Comparison of ENCODE assay signal across 11 cellular contexts in the genomic region with DNA sequence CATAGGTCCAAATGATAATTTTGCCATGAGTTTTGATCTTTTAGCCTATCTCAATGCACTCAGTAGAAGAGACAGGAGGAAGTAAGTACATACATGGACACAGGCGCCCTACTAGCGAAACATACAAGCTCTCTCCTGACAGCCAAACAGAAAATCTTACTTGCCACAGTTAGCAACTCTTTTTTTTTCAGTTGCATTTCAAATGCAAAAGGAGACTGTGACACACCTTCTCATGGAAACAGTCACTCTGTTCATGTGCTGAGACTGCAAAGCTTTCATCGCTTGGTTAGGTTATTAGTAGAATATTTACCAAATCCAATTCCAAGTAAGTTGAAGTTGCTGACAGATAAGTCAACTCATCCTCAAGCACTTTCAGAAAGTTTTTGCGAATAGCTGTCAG.
A peak's percentile ranks its signal among the peaks of the same experiment; 100 is the strongest.
DNase-seq lines count a peak whose midpoint lies in the region; ATAC-seq lines count a peak whose summit lies in the region.
"Had no signal": no experiment of that assay in that cellular context is flagged by ENCODE, and none has a peak within 500 bp of the region (broad histone marks: within the 10 kb centered on the region; RNA-seq: fewer than 3 reads in every experiment).

No MANE protein-coding gene starts in this region.

- DNase-seq in activated naive CD8-positive, alpha-beta T cell treated with anti-CD3 and anti-CD28 coated beads, Interleukin-2, amount 50 U/mL, for 24 hours = no peak
- DNase-seq in NCI-H510A (lab: John Stamatoyannopoulos, UW) = no peak
- no peak for DNase-seq in DMS79 treated with DMSO at 0.1 percent for 48 hours (lab: John Stamatoyannopoulos, UW)
- DNase-seq in LoVo (ENCODE audit: low spot score) = no peak
- DNase-seq in SIG-M5 treated with dmso at 0.1 percent for 504 hours (lab: John Stamatoyannopoulos, UW; ENCODE audit: unreplicated experiment) = no peak
- DNase-seq: brain microvascular endothelial cell, DND-41, NCI-H1930 had no signal

- H3K27me3 Mint-ChIP-seq in activated naive CD8-positive, alpha-beta T cell treated with anti-CD3 and anti-CD28 coated beads, Interleukin-2, amount 50 U/mL, for 24 hours = no peaks in the 10 kb centered on the region

- peaks cover 92% of the 10 kb centered on the region for H3K4me1 Mint-ChIP-seq in activated naive CD8-positive, alpha-beta T cell treated with anti-CD3 and anti-CD28 coated beads, Interleukin-2, amount 50 U/mL, for 24 hours

- no peaks in the 10 kb centered on the region for H3K9me3 Mint-ChIP-seq in activated naive CD8-positive, alpha-beta T cell treated with anti-CD3 and anti-CD28 coated beads, Interleukin-2, amount 50 U/mL, for 24 hours

- peak overlapping the region; percentile 88 for H3K27ac Mint-ChIP-seq in activated naive CD8-positive, alpha-beta T cell treated with anti-CD3 and anti-CD28 coated beads, Interleukin-2, amount 50 U/mL, for 24 hours

- H3K36me3 Mint-ChIP-seq in activated naive CD8-positive, alpha-beta T cell treated with anti-CD3 and anti-CD28 coated beads, Interleukin-2, amount 50 U/mL, for 24 hours (ENCODE audit: low read depth) = peaks cover 3% of the 10 kb centered on the region

- ATAC-seq in GM18508 (IDR thresholded peaks at IDR 0.05; ENCODE audit: insufficient read depth, unreplicated experiment) (peak; percentile 31), GM21381 (IDR thresholded peaks at IDR 0.05; ENCODE audit: unreplicated experiment) (peak; percentile 35), HG03139 (IDR thresholded peaks at IDR 0.05; ENCODE audit: unreplicated experiment) (peak; percentile 45)
- ATAC-seq in activated naive CD8-positive, alpha-beta T cell treated with anti-CD3 and anti-CD28 coated beads, Interleukin-2, amount 50 U/mL, for 24 hours = peak; percentile 67

- H3K4me3 Mint-ChIP-seq in activated naive CD8-positive, alpha-beta T cell treated with anti-CD3 and anti-CD28 coated beads, Interleukin-2, amount 50 U/mL, for 24 hours = peak overlapping the region; percentile 65
